In genomic region chr10:131012641-131012985, GRCh38 we compare ENCODE assay signal across 9 cellular contexts.
"Had no signal": no experiment of that assay in that cellular context is flagged by ENCODE, and none has a peak within 500 bp of the region (broad histone marks: within the 10 kb centered on the region; RNA-seq: fewer than 3 reads in every experiment).

No MANE protein-coding gene starts in this region.

- H3K36me3 ChIP-seq: HAP-1 had no signal

- FAIRE-seq: K562 had no signal

- H3K9me3 ChIP-seq: HAP-1 had no signal

- ATAC-seq: GM23338, HCT116, K562 had no signal

- DNase-seq: H7, HFFc6, IMR-90, KG1 had no signal

- H3K4me3 ChIP-seq: GM23338, HAP-1, K562 had no signal

- H3K4me1 ChIP-seq: HAP-1 had no signal

- H3K27ac ChIP-seq: HL-60 had no signal

- H2AFZ ChIP-seq: GM23338 had no signal

- H3K4me2 ChIP-seq: GM23338 had no signal
